ENCODE assay signal across 11 cellular contexts in the genomic region with DNA sequence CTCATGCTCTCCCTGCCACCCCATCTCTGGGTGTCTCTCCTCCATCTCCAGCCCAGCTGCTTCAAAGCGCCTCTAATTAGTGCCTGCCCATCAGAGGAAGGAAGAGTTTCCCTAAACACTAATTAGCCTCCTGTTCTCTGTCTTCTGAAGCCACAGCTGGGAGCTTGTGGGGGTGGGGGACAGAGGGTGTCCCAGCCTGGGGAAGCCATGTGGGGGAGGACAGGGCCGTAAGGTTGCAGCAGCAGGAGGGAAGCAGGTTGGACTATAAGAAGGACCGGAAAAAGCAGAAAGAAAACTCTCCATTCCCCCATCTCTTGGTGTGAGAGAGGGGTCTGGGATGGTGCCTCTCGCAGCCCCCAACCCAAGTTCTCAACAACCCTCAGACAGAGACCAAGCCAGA.
A peak's percentile ranks its signal among the peaks of the same experiment; 100 is the strongest.
DNase-seq lines count a peak whose midpoint lies in the region; ATAC-seq and FAIRE-seq lines count a peak whose summit lies in the region.
"Had no signal": no experiment of that assay in that cellular context is flagged by ENCODE, and none has a peak within 500 bp of the region (broad histone marks: within the 10 kb centered on the region; RNA-seq: fewer than 3 reads in every experiment).

No MANE protein-coding gene starts in this region.

- no peaks in the 10 kb centered on the region for H3K36me3 ChIP-seq in endocrine pancreas (ENCODE audit: control insufficient read depth, insufficient read depth, low read length)
- H3K36me3 ChIP-seq: left ventricle myocardium inferior, suprapubic skin had no signal

- peak overlapping the region; percentile 27 for H3K9ac ChIP-seq in endocrine pancreas (ENCODE audit: control insufficient read depth, insufficient read depth, low read length)

- CTCF ChIA-PET in activated naive CD4-positive, alpha-beta T cell treated with anti-CD3 and anti-CD28 coated beads, Interleukin-2, amount 10 ng/mL, durations not matched to agents 7 days and 5 days (lab: Charles Lee): interaction anchor here (0.7 to 1.3 kb wide), 3 partner anchors 9 to 96 kb away, joined by 3 to 5 read pairs (median 3); a partner anchor contains a TSS

- H3K4me1 ChIP-seq in endocrine pancreas (ENCODE audit: control insufficient read depth, insufficient read depth, low read length): no peaks in the 10 kb centered on the region

- H3K4me3 Mint-ChIP-seq in activated naive CD4-positive, alpha-beta T cell treated with anti-CD3 and anti-CD28 coated beads, Interleukin-2, amount 10 ng/mL, durations not matched to agents 7 days and 5 days: peak overlapping the region; percentile 25
- H3K4me3 Mint-ChIP-seq in stimulated activated naive CD8-positive, alpha-beta T cell treated with anti-CD3 and anti-CD28 coated beads, Interleukin-15, amount 100 ng/mL, for 72 hours: peak overlapping the region; percentile 70

- DNase-seq in activated naive CD4-positive, alpha-beta T cell treated with anti-CD3 and anti-CD28 coated beads, Interleukin-2, amount 10 ng/mL, durations not matched to agents 7 days and 5 days: no peak
- DNase-seq in activated naive CD4-positive, alpha-beta T cell treated with Interleukin-2 at 50 U/mL for 16 hours: no peak
- DNase-seq in NCI-H1694 treated with DMSO at 0.1 percent for 48 hours (lab: John Stamatoyannopoulos, UW) (peak; percentile 84), putamen (ENCODE audit: low spot score) (no peak), urothelium cell line (ENCODE audit: low spot score) (no peak)
- no peak for DNase-seq in stimulated activated naive CD8-positive, alpha-beta T cell treated with anti-CD3 and anti-CD28 coated beads, Interleukin-15, amount 100 ng/mL, for 72 hours
- DNase-seq: left ventricle myocardium inferior had no signal

- peaks cover 4% of the 10 kb centered on the region for H3K9me3 Mint-ChIP-seq in activated naive CD4-positive, alpha-beta T cell treated with anti-CD3 and anti-CD28 coated beads, Interleukin-2, amount 10 ng/mL, durations not matched to agents 7 days and 5 days
- peaks cover 0 to 7% of the 10 kb centered on the region in 2 donors for H3K9me3 Mint-ChIP-seq in stimulated activated naive CD8-positive, alpha-beta T cell treated with anti-CD3 and anti-CD28 coated beads, Interleukin-15, amount 100 ng/mL, for 72 hours

- no peak for ATAC-seq in stimulated activated naive CD8-positive, alpha-beta T cell treated with anti-CD3 and anti-CD28 coated beads, Interleukin-15, amount 100 ng/mL, for 72 hours
- no peak for ATAC-seq in GM21528 (IDR thresholded peaks at IDR 0.05; ENCODE audit: low FRiP score, unreplicated experiment)

- H3K27ac Mint-ChIP-seq in activated naive CD4-positive, alpha-beta T cell treated with anti-CD3 and anti-CD28 coated beads, Interleukin-2, amount 10 ng/mL, durations not matched to agents 7 days and 5 days: no peak overlapping the region
- peak overlapping the region in 1 of 2 donors; percentile 71 for H3K27ac Mint-ChIP-seq in stimulated activated naive CD8-positive, alpha-beta T cell treated with anti-CD3 and anti-CD28 coated beads, Interleukin-15, amount 100 ng/mL, for 72 hours

- FAIRE-seq in urothelium cell line (lab: Jason Lieb, UNC): no peak
- FAIRE-seq: RCC 7860 had no signal

- H3K27me3 ChIP-seq in endocrine pancreas (ENCODE audit: control insufficient read depth, insufficient read depth, low read length): no peaks in the 10 kb centered on the region

- H3K27me3 Mint-ChIP-seq in activated naive CD4-positive, alpha-beta T cell treated with anti-CD3 and anti-CD28 coated beads, Interleukin-2, amount 10 ng/mL, durations not matched to agents 7 days and 5 days: peaks cover 95% of the 10 kb centered on the region
- peaks cover 94% of the 10 kb centered on the region for H3K27me3 Mint-ChIP-seq in stimulated activated naive CD8-positive, alpha-beta T cell treated with anti-CD3 and anti-CD28 coated beads, Interleukin-15, amount 100 ng/mL, for 72 hours

- H3K36me3 Mint-ChIP-seq in activated naive CD4-positive, alpha-beta T cell treated with anti-CD3 and anti-CD28 coated beads, Interleukin-2, amount 10 ng/mL, durations not matched to agents 7 days and 5 days: no peaks in the 10 kb centered on the region

- peaks cover 50% of the 10 kb centered on the region for H3K4me1 Mint-ChIP-seq in activated naive CD4-positive, alpha-beta T cell treated with anti-CD3 and anti-CD28 coated beads, Interleukin-2, amount 10 ng/mL, durations not matched to agents 7 days and 5 days
- H3K4me1 Mint-ChIP-seq in stimulated activated naive CD8-positive, alpha-beta T cell treated with anti-CD3 and anti-CD28 coated beads, Interleukin-15, amount 100 ng/mL, for 72 hours: peaks cover 56% of the 10 kb centered on the region

- H3K9me3 ChIP-seq in endocrine pancreas (ENCODE audit: control insufficient read depth, low read length): no peaks in the 10 kb centered on the region
- H3K9me3 ChIP-seq: left ventricle myocardium inferior, suprapubic skin had no signal

- H3K4me3 ChIP-seq in endocrine pancreas (ENCODE audit: control insufficient read depth, insufficient read depth, low read length): no peak overlapping the region
- H3K4me3 ChIP-seq: left ventricle myocardium inferior had no signal
